9 cellular contexts compared by ENCODE assay signal in the genomic region with DNA sequence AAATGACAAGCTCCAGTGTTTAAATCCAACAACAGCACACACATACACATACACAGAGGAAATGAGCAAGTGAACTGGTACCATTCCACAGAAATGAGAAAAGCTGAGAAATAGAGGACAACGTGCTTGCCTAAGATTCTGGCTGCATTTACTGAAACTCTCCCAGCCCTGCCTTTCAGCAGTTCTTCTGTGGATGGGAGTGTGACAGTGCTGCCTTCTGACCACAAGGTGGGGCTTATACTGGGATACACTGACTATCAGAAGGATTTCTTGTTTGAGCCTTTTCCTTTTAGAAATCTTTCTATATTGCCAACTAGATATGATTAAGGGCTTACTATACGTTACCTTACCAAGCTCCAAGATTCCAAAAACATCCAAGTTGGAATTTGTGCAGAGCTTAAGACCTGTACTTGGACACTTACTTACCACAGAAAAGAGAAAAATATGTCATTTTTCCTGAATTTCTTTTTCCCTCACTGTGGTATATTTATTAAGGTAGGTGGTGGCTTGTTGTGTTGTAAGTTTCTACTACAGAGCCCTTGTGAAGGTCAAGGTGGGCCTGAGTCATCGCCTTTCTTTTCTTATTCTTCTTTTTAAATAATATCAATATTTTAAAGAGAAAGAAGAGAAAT. TPM values are rescaled to one million over a fixed set of nuclear protein-coding genes. Genes with fewer than 3 reads are reported as not detected.
DNase-seq lines count a peak whose midpoint lies in the region; ATAC-seq, FAIRE-seq and TF ChIP-seq lines count a peak whose summit lies in the region.
"Had no signal": no experiment of that assay in that cellular context is flagged by ENCODE, and none has a peak within 500 bp of the region (broad histone marks: within the 10 kb centered on the region; RNA-seq: fewer than 3 reads in every experiment).

No MANE protein-coding gene starts in this region.

- ATAC-seq in naive thymus-derived CD4-positive, alpha-beta T cell, result peak; percentile 58

- peaks cover 10% of the 10 kb centered on the region for H3K4me1 Mint-ChIP-seq in activated CD4-positive, alpha-beta T cell treated with anti-CD3 and anti-CD28 coated beads, Interleukin-2, amount 10 ng/mL, durations not matched to agents 24 days and 14 days
- H3K4me1 Mint-ChIP-seq in H9, result peaks cover 2 to 6% of the 10 kb centered on the region in 2 experiments; a peak in 2 of 4 replicates
- H3K4me1 Mint-ChIP-seq in naive thymus-derived CD4-positive, alpha-beta T cell, result peaks cover 0 to 12% (median 0%) of the 10 kb centered on the region in 7 donors

- TF ChIP-seq POLR2A in erythroblast (IDR thresholded peaks at IDR 0.05; ENCODE audit: low read length), result no peak
- no peak for TF ChIP-seq POLR2A in GM12892 (IDR thresholded peaks at IDR 0.05; ENCODE audit: low read depth, low read length)

- peak; percentile 87 for TF ChIP-seq CTCF in H9 (conservative IDR thresholded peaks at IDR 0.05)
- peak; percentile 90 for TF ChIP-seq CTCF in Loucy (conservative IDR thresholded peaks at IDR 0.05; ENCODE audit: low read length)

- no peak overlapping the region for H2AFZ ChIP-seq in H9 (ENCODE audit: low read length)
- H2AFZ ChIP-seq in Loucy (ENCODE audit: low read length), result no peak overlapping the region

- H3K79me2 ChIP-seq in H9 (ENCODE audit: insufficient read depth, low read length), result no peaks in the 10 kb centered on the region
- H3K79me2 ChIP-seq in Loucy (ENCODE audit: insufficient read depth, low read length), result no peaks in the 10 kb centered on the region

- no peak overlapping the region for H3K14ac ChIP-seq in H9 (ENCODE audit: insufficient read depth, low read length)

- WGBS in H9 (ENCODE audit: extremely low coverage, insufficient read length, low lambda C conversion rate), result no CpG with 5 or more reads among the region's 3 CpGs

- H3K4ac ChIP-seq in H9 (ENCODE audit: low read depth, low read length), result no peak overlapping the region

- H3K27ac Mint-ChIP-seq in activated CD4-positive, alpha-beta T cell treated with anti-CD3 and anti-CD28 coated beads, Interleukin-2, amount 10 ng/mL, durations not matched to agents 24 days and 14 days, result no peak overlapping the region
- no peak overlapping the region for H3K27ac Mint-ChIP-seq in H9
- H3K27ac Mint-ChIP-seq in naive thymus-derived CD4-positive, alpha-beta T cell, result no peak overlapping the region

- H3K4me3 Mint-ChIP-seq in activated CD4-positive, alpha-beta T cell treated with anti-CD3 and anti-CD28 coated beads, Interleukin-2, amount 10 ng/mL, durations not matched to agents 24 days and 14 days, result no peak overlapping the region
- no peak overlapping the region for H3K4me3 Mint-ChIP-seq in H9
- no peak overlapping the region for H3K4me3 Mint-ChIP-seq in naive thymus-derived CD4-positive, alpha-beta T cell

- H3K36me3 Mint-ChIP-seq in activated CD4-positive, alpha-beta T cell treated with anti-CD3 and anti-CD28 coated beads, Interleukin-2, amount 10 ng/mL, durations not matched to agents 24 days and 14 days (ENCODE audit: low read depth), result no peaks in the 10 kb centered on the region
- no peaks in the 10 kb centered on the region; a peak in 1 of 7 replicates for H3K36me3 Mint-ChIP-seq in H9 (ENCODE audit: insufficient read depth in 1 of 3, low read depth in 3 of 3)
- H3K36me3 Mint-ChIP-seq in naive thymus-derived CD4-positive, alpha-beta T cell, result no peaks in the 10 kb centered on the region

- H3K4me3 ChIP-seq in Loucy (ENCODE audit: low read length, poor library complexity, severe bottlenecking) (no peak overlapping the region), SJSA1 (no peak overlapping the region)
- no peak overlapping the region for H3K4me3 ChIP-seq in naive thymus-derived CD4-positive, alpha-beta T cell (ENCODE audit: low read length)

- intact Hi-C loops in activated CD4-positive, alpha-beta T cell treated with anti-CD3 and anti-CD28 coated beads, Interleukin-2, amount 10 ng/mL, durations not matched to agents 24 days and 14 days (cut with micrococcal nuclease), result loop anchor here (10.0 kb wide), 1 partner anchor 405 kb away; no protein-coding TSS in a partner anchor
- intact Hi-C loops in naive thymus-derived CD4-positive, alpha-beta T cell (cut with micrococcal nuclease), result loop anchor here in 1 of 2 donors (2.0 kb wide), 1 partner anchor 403 kb away; no protein-coding TSS in a partner anchor

- H3K23me2 ChIP-seq in H9 (ENCODE audit: insufficient read length, low read depth, low read length, poor library complexity, severe bottlenecking), result no peaks in the 10 kb centered on the region

- H3K9me3 ChIP-seq in H9 (ENCODE audit: control insufficient read depth, low read depth, low read length) (no peaks in the 10 kb centered on the region), Loucy (ENCODE audit: insufficient read depth, low read depth, low read length) (no peaks in the 10 kb centered on the region), SJSA1 (replicated peaks) (no peaks in the 10 kb centered on the region)
- no peaks in the 10 kb centered on the region for H3K9me3 ChIP-seq in naive thymus-derived CD4-positive, alpha-beta T cell (ENCODE audit: control insufficient read depth in 2 of 3, low read length in 3 of 3)

- no peak overlapping the region for H2BK5ac ChIP-seq in H9 (ENCODE audit: insufficient read length, low read length)

- H3K9ac ChIP-seq in H9 (ENCODE audit: extremely low read depth, insufficient read length, low read length) (no peak overlapping the region), Loucy (ENCODE audit: low read depth, low read length, poor library complexity, severe bottlenecking) (no peak overlapping the region)

- H3K9me2 ChIP-seq in Loucy (replicated peaks; ENCODE audit: low read depth, low read length), result no peaks in the 10 kb centered on the region

- H3K23ac ChIP-seq in H9 (ENCODE audit: insufficient read length, low read depth, low read length), result no peak overlapping the region

- POLR2A ChIA-PET in naive thymus-derived CD4-positive, alpha-beta T cell (lab: Charles Lee), result no interaction called here

- H4K91ac ChIP-seq in H9 (ENCODE audit: insufficient read length, low read depth, low read length), result no peak overlapping the region

- no peaks in the 10 kb centered on the region for H3K27me3 ChIP-seq in H9 (ENCODE audit: insufficient read depth, low read length)
- H3K27me3 ChIP-seq in Loucy (ENCODE audit: insufficient read depth, low read length, poor library complexity, severe bottlenecking), result no peaks in the 10 kb centered on the region
- no peaks in the 10 kb centered on the region for H3K27me3 ChIP-seq in SJSA1 (replicated peaks)
- H3K27me3 ChIP-seq in naive thymus-derived CD4-positive, alpha-beta T cell (ENCODE audit: control insufficient read depth in 2 of 2, insufficient read depth in 2 of 2, low read length in 2 of 2), result no peaks in the 10 kb centered on the region

- no peaks in the 10 kb centered on the region for H3K9me3 Mint-ChIP-seq in activated CD4-positive, alpha-beta T cell treated with anti-CD3 and anti-CD28 coated beads, Interleukin-2, amount 10 ng/mL, durations not matched to agents 24 days and 14 days
- H3K9me3 Mint-ChIP-seq in H9, result no peaks in the 10 kb centered on the region
- H3K9me3 Mint-ChIP-seq in naive thymus-derived CD4-positive, alpha-beta T cell, result no peaks in the 10 kb centered on the region

- H2BK12ac ChIP-seq in H9 (ENCODE audit: insufficient read length, low read depth, low read length), result no peak overlapping the region

- H3K4me1 ChIP-seq in H9 (ENCODE audit: insufficient read depth, low read length), result peaks cover 2% of the 10 kb centered on the region; the same call in 1 of the 2 replicates
- H3K4me1 ChIP-seq in Loucy (ENCODE audit: insufficient read depth, low read length, poor library complexity, severe bottlenecking), result peaks cover 15% of the 10 kb centered on the region
- peaks cover 63% of the 10 kb centered on the region for H3K4me1 ChIP-seq in SJSA1 (replicated peaks)
- no peaks in the 10 kb centered on the region for H3K4me1 ChIP-seq in naive thymus-derived CD4-positive, alpha-beta T cell (ENCODE audit: control insufficient read depth in 2 of 2, insufficient read depth in 2 of 2, low read length in 2 of 2)

- H3K36me3 ChIP-seq in Loucy (ENCODE audit: insufficient read depth, low read length), result no peaks in the 10 kb centered on the region
- no peaks in the 10 kb centered on the region for H3K36me3 ChIP-seq in SJSA1
- H3K36me3 ChIP-seq in naive thymus-derived CD4-positive, alpha-beta T cell (ENCODE audit: control insufficient read depth in 2 of 3, insufficient read depth in 3 of 3, low read length in 3 of 3), result no peaks in the 10 kb centered on the region

- H2AK5ac ChIP-seq in H9 (ENCODE audit: insufficient read length, low read length), result no peak overlapping the region

- H3K79me1 ChIP-seq in H9 (ENCODE audit: insufficient read depth, low read depth, low read length, poor library complexity, severe bottlenecking), result no peaks in the 10 kb centered on the region

- H2BK120ac ChIP-seq in H9 (ENCODE audit: low read depth, low read length, poor library complexity, severe bottlenecking), result no peak overlapping the region

- H2BK20ac ChIP-seq in H9 (ENCODE audit: low read depth, low read length, poor library complexity, severe bottlenecking), result no peak overlapping the region

- no peak overlapping the region for H3K4me2 ChIP-seq in H9 (ENCODE audit: insufficient read depth, insufficient read length, low read length)
- no peak overlapping the region for H3K4me2 ChIP-seq in Loucy (ENCODE audit: low read depth, low read length, poor library complexity, severe bottlenecking)

- H2BK15ac ChIP-seq in H9 (ENCODE audit: low read depth, low read length), result no peak overlapping the region

- peak; percentile 64 for DNase-seq in activated CD4-positive, alpha-beta T cell treated with anti-CD3 and anti-CD28 coated beads, Interleukin-2, amount 10 ng/mL, durations not matched to agents 24 days and 14 days
- no peak for DNase-seq in activated CD4-positive, alpha-beta T cell treated with anti-CD3 and anti-CD28 coated beads for 4 hours
- peak; percentile 71 for DNase-seq in H9
- peak; percentile 68 to 73 for DNase-seq in SJSA1 (ENCODE audit: low read depth in 1 of 2, low spot score in 2 of 2)
- peak; percentile 40 to 73 for DNase-seq in erythroblast (lab: John Stamatoyannopoulos, UW)
- peak in 1 of 9 donors; percentile 2 for DNase-seq in naive thymus-derived CD4-positive, alpha-beta T cell
- no peak for DNase-seq in GM12892 (ENCODE audit: insufficient read length)

- H3K56ac ChIP-seq in H9 (ENCODE audit: insufficient read length, low read depth, low read length), result no peak overlapping the region

- H3K27ac ChIP-seq in H9 (ENCODE audit: insufficient read length, low read depth, low read length), result no peak overlapping the region
- H3K27ac ChIP-seq in SJSA1, result no peak overlapping the region
- no peak overlapping the region for H3K27ac ChIP-seq in naive thymus-derived CD4-positive, alpha-beta T cell (ENCODE audit: low read depth, low read length)

- H4K8ac ChIP-seq in H9 (replicated peaks; ENCODE audit: insufficient read length, low read depth, low read length), result no peak overlapping the region

- FAIRE-seq in GM12892 (lab: Jason Lieb, UNC), result no peak
- FAIRE-seq: colon had no signal

- no peaks in the 10 kb centered on the region for H3K27me3 Mint-ChIP-seq in activated CD4-positive, alpha-beta T cell treated with anti-CD3 and anti-CD28 coated beads, Interleukin-2, amount 10 ng/mL, durations not matched to agents 24 days and 14 days
- H3K27me3 Mint-ChIP-seq in H9 (ENCODE audit: low read depth), result no peaks in the 10 kb centered on the region
- H3K27me3 Mint-ChIP-seq in naive thymus-derived CD4-positive, alpha-beta T cell, result peaks cover 0 to 18% (median 14%) of the 10 kb centered on the region in 5 donors

- CTCF ChIA-PET in naive thymus-derived CD4-positive, alpha-beta T cell (lab: Charles Lee), result no interaction called here

- no peak overlapping the region for H3T11ph ChIP-seq in H9 (ENCODE audit: low read length)

- H4K20me1 ChIP-seq in H9 (ENCODE audit: control insufficient read depth, insufficient read depth, insufficient read length) (no peaks in the 10 kb centered on the region), Loucy (ENCODE audit: insufficient read depth, low read length, poor library complexity, severe bottlenecking) (no peaks in the 10 kb centered on the region)

- no peak overlapping the region for H3K18ac ChIP-seq in H9 (ENCODE audit: insufficient read length, low read depth, low read length)

- H3F3A ChIP-seq in Loucy (ENCODE audit: low read depth), result no peaks in the 10 kb centered on the region

- H4K5ac ChIP-seq in H9 (ENCODE audit: insufficient read length, low read depth, low read length), result no peak overlapping the region

RNA-seq across cellular contexts. Expression of a gene that starts 10.7 kb away (rescaled TPM):
- total RNA-seq in activated CD4-positive, alpha-beta T cell treated with anti-CD3 and anti-CD28 coated beads, Interleukin-2, amount 10 ng/mL, durations not matched to agents 24 days and 14 days, result 10.8 and 11.8 TPM in 2 replicates
- total RNA-seq in H9 (2021), result not detected in 2 replicates
- 19.7 and 26.4 TPM in 2 replicates for total RNA-seq in SJSA1 (2014; rRNA removed; shearing (Covaris generic))
- 100 to 1,000 TPM in 2 of 5 experiments, 1 to 10 TPM in 3; 1.8 to 501 (median 4.4) TPM for total RNA-seq in naive thymus-derived CD4-positive, alpha-beta T cell
- polyA plus RNA-seq in naive thymus-derived CD4-positive, alpha-beta T cell, result under 1 TPM in 1 of 2 donors, not detected in 1; 0.20 TPM
- 3.1 TPM for polyA plus RNA-seq in GM12892 (2012; ENCODE audit: missing spikeins)

Comparison
In these comparisons a context has a peak if more than half of its experiments do, and no peak if none do; other contexts are left out.
1. DNase-seq: peak in activated CD4-positive, alpha-beta T cell treated with anti-CD3 and anti-CD28 coated beads, Interleukin-2, amount 10 ng/mL, durations not matched to agents 24 days and 14 days (single experiment), H9 (single experiment), SJSA1 (2 of 2) and erythroblast (2 of 2); none in activated CD4-positive, alpha-beta T cell treated with anti-CD3 and anti-CD28 coated beads for 4 hours (0 of 2) and GM12892 (single experiment).